ENCODE assay signal across 1 cellular context in genomic region chr19:16366433-16367268, GRCh38.
A peak's percentile ranks its signal among the peaks of the same experiment; 100 is the strongest.
TF ChIP-seq lines count a peak whose summit lies in the region.

No MANE protein-coding gene starts in this region.

TF ChIP-seq in GM12878, 131 proteins besides CTCF, POLR2A, EP300 and RAD21 (continued from another document and continues in another):
- TF ChIP-seq, protein P1, sequence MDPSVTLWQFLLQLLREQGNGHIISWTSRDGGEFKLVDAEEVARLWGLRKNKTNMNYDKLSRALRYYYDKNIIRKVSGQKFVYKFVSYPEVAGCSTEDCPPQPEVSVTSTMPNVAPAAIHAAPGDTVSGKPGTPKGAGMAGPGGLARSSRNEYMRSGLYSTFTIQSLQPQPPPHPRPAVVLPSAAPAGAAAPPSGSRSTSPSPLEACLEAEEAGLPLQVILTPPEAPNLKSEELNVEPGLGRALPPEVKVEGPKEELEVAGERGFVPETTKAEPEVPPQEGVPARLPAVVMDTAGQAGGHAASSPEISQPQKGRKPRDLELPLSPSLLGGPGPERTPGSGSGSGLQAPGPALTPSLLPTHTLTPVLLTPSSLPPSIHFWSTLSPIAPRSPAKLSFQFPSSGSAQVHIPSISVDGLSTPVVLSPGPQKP (IDR thresholded peaks at IDR 0.05; ENCODE audit: low read depth, low read length), result no peak
- TF ChIP-seq YY1 (IDR thresholded peaks at IDR 0.05; ENCODE audit: low read depth, low read length), result no peak
- no peak for TF ChIP-seq TARDBP (IDR thresholded peaks at IDR 0.05; ENCODE audit: borderline replicate concordance)
- TF ChIP-seq SP1 (IDR thresholded peaks at IDR 0.05; ENCODE audit: low read depth, low read length), result no peak
- no peak for TF ChIP-seq KDM1A (IDR thresholded peaks at IDR 0.05; ENCODE audit: borderline replicate concordance)
- TF ChIP-seq TBL1XR1 (IDR thresholded peaks at IDR 0.05; ENCODE audit: low read depth, low read length), result peak; percentile 91
- peak; percentile 9; the same call in 1 of the 2 replicates for TF ChIP-seq CREB1 (IDR thresholded peaks at IDR 0.05; ENCODE audit: low read depth)
- TF ChIP-seq ZNF217 (IDR thresholded peaks at IDR 0.05), result 0 out of 2 replicates have a peak, but pooled peaks have one; percentile 21
- TF ChIP-seq EGR1 (IDR thresholded peaks at IDR 0.05; ENCODE audit: borderline replicate concordance in 1 of 2, low read depth in 2 of 2, low read length in 2 of 2), result no peak
- no peak for TF ChIP-seq HDAC6 (IDR thresholded peaks at IDR 0.05; ENCODE audit: unreplicated experiment)
- peak; percentile 78 for TF ChIP-seq MEF2B (IDR thresholded peaks at IDR 0.05; ENCODE audit: partially characterized antibody, poor library complexity, severe bottlenecking)
- TF ChIP-seq ZNF384 (IDR thresholded peaks at IDR 0.05; ENCODE audit: borderline replicate concordance, low read depth, low read length), result peak; percentile 51
- no peak for TF ChIP-seq SIX5 (IDR thresholded peaks at IDR 0.05; ENCODE audit: low read depth, low read length, severe bottlenecking)
- peak; percentile 43; the same call in 1 of the 2 replicates for TF ChIP-seq CREM (IDR thresholded peaks at IDR 0.05; ENCODE audit: low read depth)
- no peak for TF ChIP-seq E4F1 (IDR thresholded peaks at IDR 0.05; ENCODE audit: borderline replicate concordance, partially characterized antibody)
- no peak for TF ChIP-seq ZNF24 (IDR thresholded peaks at IDR 0.05)
- TF ChIP-seq MXI1 (IDR thresholded peaks at IDR 0.05; ENCODE audit: low read depth, low read length), result peak; percentile 82
- TF ChIP-seq KAT2A (conservative IDR thresholded peaks at IDR 0.05; ENCODE audit: control insufficient read depth, low read depth, low read length), result no peak
- TF ChIP-seq, protein P2, sequence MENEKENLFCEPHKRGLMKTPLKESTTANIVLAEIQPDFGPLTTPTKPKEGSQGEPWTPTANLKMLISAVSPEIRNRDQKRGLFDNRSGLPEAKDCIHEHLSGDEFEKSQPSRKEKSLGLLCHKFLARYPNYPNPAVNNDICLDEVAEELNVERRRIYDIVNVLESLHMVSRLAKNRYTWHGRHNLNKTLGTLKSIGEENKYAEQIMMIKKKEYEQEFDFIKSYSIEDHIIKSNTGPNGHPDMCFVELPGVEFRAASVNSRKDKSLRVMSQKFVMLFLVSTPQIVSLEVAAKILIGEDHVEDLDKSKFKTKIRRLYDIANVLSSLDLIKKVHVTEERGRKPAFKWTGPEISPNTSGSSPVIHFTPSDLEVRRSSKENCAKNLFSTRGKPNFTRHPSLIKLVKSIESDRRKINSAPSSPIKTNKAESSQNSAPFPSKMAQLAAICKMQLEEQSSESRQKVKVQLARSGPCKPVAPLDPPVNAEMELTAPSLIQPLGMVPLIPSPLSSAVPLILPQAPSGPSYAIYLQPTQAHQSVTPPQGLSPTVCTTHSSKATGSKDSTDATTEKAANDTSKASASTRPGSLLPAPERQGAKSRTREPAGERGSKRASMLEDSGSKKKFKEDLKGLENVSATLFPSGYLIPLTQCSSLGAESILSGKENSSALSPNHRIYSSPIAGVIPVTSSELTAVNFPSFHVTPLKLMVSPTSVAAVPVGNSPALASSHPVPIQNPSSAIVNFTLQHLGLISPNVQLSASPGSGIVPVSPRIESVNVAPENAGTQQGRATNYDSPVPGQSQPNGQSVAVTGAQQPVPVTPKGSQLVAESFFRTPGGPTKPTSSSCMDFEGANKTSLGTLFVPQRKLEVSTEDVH (IDR thresholded peaks at IDR 0.05; ENCODE audit: low read depth, partially characterized antibody), result no peak
- TF ChIP-seq HCFC1 (IDR thresholded peaks at IDR 0.05; ENCODE audit: low read length), result no peak
- TF ChIP-seq BCL11A (IDR thresholded peaks at IDR 0.05; ENCODE audit: low read depth, low read length), result no peak
- no peak for TF ChIP-seq FOS (IDR thresholded peaks at IDR 0.05; ENCODE audit: borderline replicate concordance, extremely low read depth, insufficient read length)
- 0 out of 3 replicates have a peak, but pooled peaks have one; percentile 17 for TF ChIP-seq POU2F2 (IDR thresholded peaks at IDR 0.05; ENCODE audit: borderline replicate concordance, low read depth, low read length)
- TF ChIP-seq, protein P3, sequence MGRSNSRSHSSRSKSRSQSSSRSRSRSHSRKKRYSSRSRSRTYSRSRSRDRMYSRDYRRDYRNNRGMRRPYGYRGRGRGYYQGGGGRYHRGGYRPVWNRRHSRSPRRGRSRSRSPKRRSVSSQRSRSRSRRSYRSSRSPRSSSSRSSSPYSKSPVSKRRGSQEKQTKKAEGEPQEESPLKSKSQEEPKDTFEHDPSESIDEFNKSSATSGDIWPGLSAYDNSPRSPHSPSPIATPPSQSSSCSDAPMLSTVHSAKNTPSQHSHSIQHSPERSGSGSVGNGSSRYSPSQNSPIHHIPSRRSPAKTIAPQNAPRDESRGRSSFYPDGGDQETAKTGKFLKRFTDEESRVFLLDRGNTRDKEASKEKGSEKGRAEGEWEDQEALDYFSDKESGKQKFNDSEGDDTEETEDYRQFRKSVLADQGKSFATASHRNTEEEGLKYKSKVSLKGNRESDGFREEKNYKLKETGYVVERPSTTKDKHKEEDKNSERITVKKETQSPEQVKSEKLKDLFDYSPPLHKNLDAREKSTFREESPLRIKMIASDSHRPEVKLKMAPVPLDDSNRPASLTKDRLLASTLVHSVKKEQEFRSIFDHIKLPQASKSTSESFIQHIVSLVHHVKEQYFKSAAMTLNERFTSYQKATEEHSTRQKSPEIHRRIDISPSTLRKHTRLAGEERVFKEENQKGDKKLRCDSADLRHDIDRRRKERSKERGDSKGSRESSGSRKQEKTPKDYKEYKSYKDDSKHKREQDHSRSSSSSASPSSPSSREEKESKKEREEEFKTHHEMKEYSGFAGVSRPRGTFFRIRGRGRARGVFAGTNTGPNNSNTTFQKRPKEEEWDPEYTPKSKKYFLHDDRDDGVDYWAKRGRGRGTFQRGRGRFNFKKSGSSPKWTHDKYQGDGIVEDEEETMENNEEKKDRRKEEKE (IDR thresholded peaks at IDR 0.05), result no peak
- no peak for TF ChIP-seq NR2C1 (IDR thresholded peaks at IDR 0.05)
- no peak for TF ChIP-seq SUZ12 (IDR thresholded peaks at IDR 0.05; ENCODE audit: unreplicated experiment)
- TF ChIP-seq CHD1 (IDR thresholded peaks at IDR 0.05; ENCODE audit: low read depth, low read length), result peak; percentile 32; the same call in 1 of the 2 replicates
- TF ChIP-seq CEBPZ (IDR thresholded peaks at IDR 0.05; ENCODE audit: low read depth, low read length), result no peak
- peak; percentile 92 for TF ChIP-seq NR2F1 (conservative IDR thresholded peaks at IDR 0.05)
- TF ChIP-seq, protein P4, sequence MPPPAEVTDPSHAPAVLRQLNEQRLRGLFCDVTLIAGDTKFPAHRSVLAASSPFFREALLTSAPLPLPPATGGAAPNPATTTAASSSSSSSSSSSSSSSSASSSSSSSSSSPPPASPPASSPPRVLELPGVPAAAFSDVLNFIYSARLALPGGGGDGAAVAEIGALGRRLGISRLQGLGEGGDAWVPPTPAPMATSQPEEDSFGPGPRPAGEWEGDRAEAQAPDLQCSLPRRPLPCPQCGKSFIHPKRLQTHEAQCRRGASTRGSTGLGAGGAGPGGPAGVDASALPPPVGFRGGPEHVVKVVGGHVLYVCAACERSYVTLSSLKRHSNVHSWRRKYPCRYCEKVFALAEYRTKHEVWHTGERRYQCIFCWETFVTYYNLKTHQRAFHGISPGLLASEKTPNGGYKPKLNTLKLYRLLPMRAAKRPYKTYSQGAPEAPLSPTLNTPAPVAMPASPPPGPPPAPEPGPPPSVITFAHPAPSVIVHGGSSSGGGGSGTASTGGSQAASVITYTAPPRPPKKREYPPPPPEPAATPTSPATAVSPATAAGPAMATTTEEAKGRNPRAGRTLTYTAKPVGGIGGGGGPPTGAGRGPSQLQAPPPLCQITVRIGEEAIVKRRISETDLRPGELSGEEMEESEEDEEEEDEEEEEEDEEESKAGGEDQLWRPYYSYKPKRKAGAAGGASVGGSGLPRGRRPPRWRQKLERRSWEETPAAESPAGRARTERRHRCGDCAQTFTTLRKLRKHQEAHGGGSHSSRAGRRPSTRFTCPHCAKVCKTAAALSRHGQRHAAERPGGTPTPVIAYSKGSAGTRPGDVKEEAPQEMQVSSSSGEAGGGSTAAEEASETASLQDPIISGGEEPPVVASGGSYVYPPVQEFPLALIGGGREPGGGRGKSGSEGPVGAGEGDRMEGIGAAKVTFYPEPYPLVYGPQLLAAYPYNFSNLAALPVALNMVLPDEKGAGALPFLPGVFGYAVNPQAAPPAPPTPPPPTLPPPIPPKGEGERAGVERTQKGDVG (CRISPR knock-in tag; IDR thresholded peaks at IDR 0.05), result no peak
- TF ChIP-seq NFXL1 (IDR thresholded peaks at IDR 0.05; ENCODE audit: borderline replicate concordance), result no peak
- no peak for TF ChIP-seq SMC3 (IDR thresholded peaks at IDR 0.05; ENCODE audit: borderline replicate concordance, low read length)
- TF ChIP-seq, protein P5, sequence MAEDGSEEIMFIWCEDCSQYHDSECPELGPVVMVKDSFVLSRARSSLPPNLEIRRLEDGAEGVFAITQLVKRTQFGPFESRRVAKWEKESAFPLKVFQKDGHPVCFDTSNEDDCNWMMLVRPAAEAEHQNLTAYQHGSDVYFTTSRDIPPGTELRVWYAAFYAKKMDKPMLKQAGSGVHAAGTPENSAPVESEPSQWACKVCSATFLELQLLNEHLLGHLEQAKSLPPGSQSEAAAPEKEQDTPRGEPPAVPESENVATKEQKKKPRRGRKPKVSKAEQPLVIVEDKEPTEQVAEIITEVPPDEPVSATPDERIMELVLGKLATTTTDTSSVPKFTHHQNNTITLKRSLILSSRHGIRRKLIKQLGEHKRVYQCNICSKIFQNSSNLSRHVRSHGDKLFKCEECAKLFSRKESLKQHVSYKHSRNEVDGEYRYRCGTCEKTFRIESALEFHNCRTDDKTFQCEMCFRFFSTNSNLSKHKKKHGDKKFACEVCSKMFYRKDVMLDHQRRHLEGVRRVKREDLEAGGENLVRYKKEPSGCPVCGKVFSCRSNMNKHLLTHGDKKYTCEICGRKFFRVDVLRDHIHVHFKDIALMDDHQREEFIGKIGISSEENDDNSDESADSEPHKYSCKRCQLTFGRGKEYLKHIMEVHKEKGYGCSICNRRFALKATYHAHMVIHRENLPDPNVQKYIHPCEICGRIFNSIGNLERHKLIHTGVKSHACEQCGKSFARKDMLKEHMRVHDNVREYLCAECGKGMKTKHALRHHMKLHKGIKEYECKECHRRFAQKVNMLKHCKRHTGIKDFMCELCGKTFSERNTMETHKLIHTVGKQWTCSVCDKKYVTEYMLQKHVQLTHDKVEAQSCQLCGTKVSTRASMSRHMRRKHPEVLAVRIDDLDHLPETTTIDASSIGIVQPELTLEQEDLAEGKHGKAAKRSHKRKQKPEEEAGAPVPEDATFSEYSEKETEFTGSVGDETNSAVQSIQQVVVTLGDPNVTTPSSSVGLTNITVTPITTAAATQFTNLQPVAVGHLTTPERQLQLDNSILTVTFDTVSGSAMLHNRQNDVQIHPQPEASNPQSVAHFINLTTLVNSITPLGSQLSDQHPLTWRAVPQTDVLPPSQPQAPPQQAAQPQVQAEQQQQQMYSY (CRISPR knock-in tag; IDR thresholded peaks at IDR 0.05), result no peak
- no peak for TF ChIP-seq EZH2 (IDR thresholded peaks at IDR 0.05; ENCODE audit: borderline replicate concordance, control insufficient read depth, low read depth, low read length)
- TF ChIP-seq SMAD5 (IDR thresholded peaks at IDR 0.05; ENCODE audit: low read depth), result no peak
- no peak for TF ChIP-seq TCF12 (IDR thresholded peaks at IDR 0.05; ENCODE audit: low read depth, low read length)
- TF ChIP-seq TCF7 (IDR thresholded peaks at IDR 0.05; ENCODE audit: borderline replicate concordance), result peak; percentile 50
- TF ChIP-seq NKRF (conservative IDR thresholded peaks at IDR 0.05), result peak; percentile 44; the same call in 1 of the 2 replicates
